Comparison of ENCODE assay signal across 35 cellular contexts in the genomic region with DNA sequence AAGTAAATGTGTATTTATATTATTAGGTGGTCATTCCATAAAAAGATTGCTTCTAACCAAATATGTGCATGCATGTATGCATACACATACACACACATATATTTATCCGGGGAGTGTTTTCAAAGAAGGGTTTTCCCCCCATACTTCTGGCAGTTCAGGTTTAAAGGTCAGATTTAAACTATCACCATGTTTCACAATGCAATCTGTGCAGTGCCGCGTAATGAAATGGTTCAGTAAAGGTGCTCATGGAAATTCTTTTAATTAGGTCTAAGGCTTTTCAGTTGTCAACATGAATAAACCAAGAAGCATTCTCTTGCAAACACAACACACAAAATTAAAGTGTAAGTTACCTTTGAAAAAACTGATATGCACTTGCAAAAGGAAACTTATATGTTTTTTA.
"Had no signal": no experiment of that assay in that cellular context is flagged by ENCODE, and none has a peak within 500 bp of the region (broad histone marks: within the 10 kb centered on the region; RNA-seq: fewer than 3 reads in every experiment).

No MANE protein-coding gene starts in this region.

- H3K9me3 ChIP-seq: body of pancreas, Peyer's patch had no signal

- H3K36me3 ChIP-seq: Peyer's patch had no signal

- H3K9me3 Mint-ChIP-seq: activated B cell treated with CpG ODN at 0.5 μM for 24 hours; activated CD4-positive, alpha-beta memory T cell treated with anti-CD3 and anti-CD28 coated beads for 36 hours; activated T-helper 17 cell treated with anti-CD3 and anti-CD28 coated beads, Interleukin-2, amount 50 U/mL, for 72 hours; T-cell had no signal

- H3K4me3 Mint-ChIP-seq: activated B cell treated with CpG ODN at 0.5 μM for 24 hours; activated CD4-positive, alpha-beta memory T cell treated with anti-CD3 and anti-CD28 coated beads for 36 hours; activated naive CD8-positive, alpha-beta T cell treated with anti-CD3 and anti-CD28 coated beads, Interleukin-2, amount 10 ng/mL, durations not matched to agents 7 days and 5 days; activated T-cell treated with anti-CD3 and anti-CD28 coated beads, Interleukin-2, amount 50 U/mL, for 72 hours; activated T-helper 17 cell treated with anti-CD3 and anti-CD28 coated beads, Interleukin-2, amount 50 U/mL, for 72 hours; T-cell; T-helper 17 cell had no signal

- H3K27me3 ChIP-seq: body of pancreas, Peyer's patch had no signal

- H3K27me3 Mint-ChIP-seq: activated B cell treated with CpG ODN at 0.5 μM for 24 hours; activated CD4-positive, alpha-beta memory T cell treated with anti-CD3 and anti-CD28 coated beads for 36 hours; activated naive CD8-positive, alpha-beta T cell treated with anti-CD3 and anti-CD28 coated beads, Interleukin-2, amount 10 ng/mL, durations not matched to agents 7 days and 5 days; activated T-helper 17 cell treated with anti-CD3 and anti-CD28 coated beads, Interleukin-2, amount 50 U/mL, for 72 hours; T-cell; T-helper 17 cell had no signal

- FAIRE-seq: astrocyte, bronchial epithelial cell, K562 had no signal

- ATAC-seq: activated T-cell treated with anti-CD3 and anti-CD28 coated beads, Interleukin-2, amount 50 U/mL, for 72 hours; activated T-helper 17 cell treated with anti-CD3 and anti-CD28 coated beads, Interleukin-2, amount 50 U/mL, for 72 hours; body of pancreas; K562; PC-3; SK-N-SH treated with all-trans-retinoic acid at 6 μM for 48 hours; T-cell; T-helper 17 cell had no signal

- H3K4me3 ChIP-seq: body of pancreas, K562, Peyer's patch had no signal

- H3K27ac ChIP-seq: body of pancreas, Peyer's patch had no signal

- H3K27ac Mint-ChIP-seq: activated B cell treated with CpG ODN at 0.5 μM for 24 hours; activated CD4-positive, alpha-beta memory T cell treated with anti-CD3 and anti-CD28 coated beads for 36 hours; activated naive CD8-positive, alpha-beta T cell treated with anti-CD3 and anti-CD28 coated beads, Interleukin-2, amount 10 ng/mL, durations not matched to agents 7 days and 5 days; activated T-cell treated with anti-CD3 and anti-CD28 coated beads, Interleukin-2, amount 50 U/mL, for 72 hours; activated T-helper 17 cell treated with anti-CD3 and anti-CD28 coated beads, Interleukin-2, amount 50 U/mL, for 72 hours; T-cell; T-helper 17 cell had no signal

- H3K4me1 ChIP-seq: body of pancreas, Peyer's patch had no signal

- DNase-seq: activated B cell treated with CpG ODN at 0.5 μM for 24 hours; activated CD4-positive, alpha-beta memory T cell treated with anti-CD3 and anti-CD28 coated beads for 36 hours; activated CD4-positive, alpha-beta T cell treated with anti-CD3 and anti-CD28 coated beads for 4 hours; activated CD4-positive, alpha-beta T cell treated with anti-CD3 and anti-CD28 coated beads, Interleukin-2, amount 50 U/mL, for 1 hour; activated CD4-positive, CD25-positive, alpha-beta regulatory T cell treated with anti-CD3 and anti-CD28 coated beads, Interleukin-2, amount 50 U/mL, for 72 hours; activated effector memory CD4-positive, alpha-beta T cell treated with anti-CD3 and anti-CD28 coated beads, Interleukin-2, amount 50 U/mL, for 16 hours; activated naive CD4-positive, alpha-beta T cell; activated naive CD4-positive, alpha-beta T cell treated with anti-CD3 and anti-CD28 coated beads, Interleukin-2, amount 50 U/mL, for 16 hours; activated naive CD8-positive, alpha-beta T cell treated with anti-CD3 and anti-CD28 coated beads, Interleukin-2, amount 10 ng/mL, durations not matched to agents 7 days and 5 days; activated T-cell treated with anti-CD3 and anti-CD28 coated beads, Interleukin-2, amount 50 U/mL, for 1 hour; activated T-cell treated with anti-CD3 and anti-CD28 coated beads, Interleukin-2, amount 50 U/mL, for 72 hours; body of pancreas; caudate nucleus; Karpas-422; NCI-H1048; NCI-H1105 treated with DMSO at 0.1 percent for 48 hours; NCI-H1436; NCI-H1694; NCI-H1930; NCI-H2081 treated with DMSO at 0.1 percent for 48 hours; NCI-H226; NCI-H446 treated with DMSO at 0.1 percent for 48 hours; NCI-H524; NK-92 treated with Interleukin-12 subunit alpha and Interleukin-12 subunit beta, amount 100 ng/mL, for 24 hours; PC-3; Peyer's patch; RPMI8226; SHP77 treated with DMSO at 0.1 percent for 48 hours; T-cell; T-helper 17 cell had no signal
